ENCODE assay signal across 8 cellular contexts in genomic region chr19:12847159-12848139, GRCh38. TPM values are rescaled to one million over a fixed set of nuclear protein-coding genes. Genes with fewer than 3 reads are reported as not detected.
A peak's percentile ranks its signal among the peaks of the same experiment; 100 is the strongest.
DNase-seq lines count a peak whose midpoint lies in the region; ATAC-seq lines count a peak whose summit lies in the region.

No MANE protein-coding gene starts in this region.

- no peaks in the 10 kb centered on the region for H3K27me3 ChIP-seq in HAP-1 (ENCODE audit: low read depth)

- peaks cover 3% of the 10 kb centered on the region; the same call in 1 of the 2 replicates for H3K4me1 ChIP-seq in HAP-1

- H3K9me3 ChIP-seq in HAP-1 = no peaks in the 10 kb centered on the region

- H3K4me3 ChIP-seq in HAP-1 = no peak overlapping the region

- DNase-seq in CMK (ENCODE audit: low read depth) = peak; percentile 49
- DNase-seq in HAP-1 (ENCODE audit: low spot score in 2 of 2) = peak; percentile 66 to 92
- DNase-seq in NCI-H460 (ENCODE audit: extremely low read depth, low read depth) = peak; percentile 54
- DNase-seq in activated CD4-positive, alpha-beta T cell treated with anti-CD3 and anti-CD28 coated beads for 4 hours = peak; percentile 78 to 83
- peak; percentile 89 for DNase-seq in cerebellum (ENCODE audit: low spot score)
- DNase-seq in kidney tubule cell (ENCODE audit: low spot score) = peak; percentile 88
- peak; percentile 91 to 93 for DNase-seq in stimulated activated CD4-positive, alpha-beta T cell treated with anti-CD3 and anti-CD28 coated beads, Interleukin-2, amount 100 ng/mL, for 24 hours

- in situ Hi-C loops in HAP-1 (cut with MboI; ENCODE audit: low sequenced_read_pairs) = no loop called here

- H3K36me3 ChIP-seq in HAP-1 (replicated peaks) = peaks cover 29% of the 10 kb centered on the region

- no peak for ATAC-seq in GM19351 (IDR thresholded peaks at IDR 0.05; ENCODE audit: unreplicated experiment)

RNA-seq across cellular contexts. Expression of gene MAST1, which starts 9.1 kb away (rescaled TPM):
- 1.7 TPM in 2 replicates for total RNA-seq in NCI-H460 (2014; rRNA removed; shearing (Covaris generic))
- 0.25 and 3.5 TPM in 2 replicates for polyA plus RNA-seq in NCI-H460 (2014; cell fraction: nucleus; rRNA removed)
- 65.7 TPM for total RNA-seq in cerebellum

RNA-seq across cellular contexts. Expression of gene RTBDN, which starts 13.1 kb away (rescaled TPM):
- total RNA-seq in NCI-H460 (2014; rRNA removed; shearing (Covaris generic)) = not detected in 2 replicates
- polyA plus RNA-seq in NCI-H460 (2014; cell fraction: nucleus; rRNA removed) = not detected in 2 replicates
- 0.64 TPM for total RNA-seq in cerebellum

RNA-seq across cellular contexts. Expression of gene DNASE2, which starts 33.8 kb away (rescaled TPM):
- total RNA-seq in NCI-H460 (2014; rRNA removed; shearing (Covaris generic)) = 24.5 and 26.8 TPM in 2 replicates
- 22.8 and 26.0 TPM in 2 replicates for polyA plus RNA-seq in NCI-H460 (2014; cell fraction: nucleus; rRNA removed)
- 6.3 TPM for total RNA-seq in cerebellum

RNA-seq across cellular contexts. Expression of gene KLF1, which starts 39.6 kb away (rescaled TPM):
- 0.52 and 1.3 TPM in 2 replicates for total RNA-seq in NCI-H460 (2014; rRNA removed; shearing (Covaris generic))
- 0.29 and 0.31 TPM in 2 replicates for polyA plus RNA-seq in NCI-H460 (2014; cell fraction: nucleus; rRNA removed)
- total RNA-seq in cerebellum = 0.73 TPM

RNA-seq across cellular contexts. Expression of gene RNASEH2A, which starts 41.1 kb away (rescaled TPM):
- 25.6 and 31.1 TPM in 2 replicates for total RNA-seq in NCI-H460 (2014; rRNA removed; shearing (Covaris generic))
- 28.9 and 33.4 TPM in 2 replicates for polyA plus RNA-seq in NCI-H460 (2014; cell fraction: nucleus; rRNA removed)
- 13.6 TPM for total RNA-seq in cerebellum

Comparison
In these comparisons a context has a peak if more than half of its experiments do, and no peak if none do; other contexts are left out.
1. RNA of gene MAST1, which starts 9.1 kb away (total RNA-seq): 65.7 TPM in cerebellum (single experiment); 1.7 TPM in NCI-H460; every median in the first group is over 10 times any median in the second.
2. Peak in every context shown above with its lines, with median percentiles within 50 percentile points of each other: DNase-seq.